8 cellular contexts compared by ENCODE assay signal in genomic region chr17:60525347-60525623, GRCh38.
DNase-seq lines count a peak whose midpoint lies in the region; ATAC-seq and TF ChIP-seq lines count a peak whose summit lies in the region.

No MANE protein-coding gene starts in this region.

- H3F3A ChIP-seq in OCI-LY1 (ENCODE audit: insufficient read depth, low read length): no peaks in the 10 kb centered on the region

- peak overlapping the region; percentile 99 for H3K4me2 ChIP-seq in OCI-LY1 (ENCODE audit: low read length)

- no peaks in the 10 kb centered on the region for H4K20me1 ChIP-seq in OCI-LY1 (ENCODE audit: insufficient read depth, low read length)

- peaks cover 52% of the 10 kb centered on the region for H3K79me2 ChIP-seq in OCI-LY1 (ENCODE audit: insufficient read depth, low read length)

- H3K27ac ChIP-seq in OCI-LY1 (ENCODE audit: low read depth, low read length, poor library complexity, severe bottlenecking) (peak overlapping the region; percentile 58), muscle layer of duodenum (ENCODE audit: low read length) (peak overlapping the region; percentile 99)

- H3K27me3 Mint-ChIP-seq in effector memory CD8-positive, alpha-beta T cell: no peaks in the 10 kb centered on the region

- ATAC-seq in effector memory CD8-positive, alpha-beta T cell (replicated peaks): no peak
- ATAC-seq in GM19023 (IDR thresholded peaks at IDR 0.05; ENCODE audit: unreplicated experiment) (no peak), HG02588 (IDR thresholded peaks at IDR 0.05; ENCODE audit: unreplicated experiment) (no peak)

- no peak overlapping the region; the same call in 1 of the 2 replicates for H2AFZ ChIP-seq in OCI-LY1 (ENCODE audit: low read length)

- no peak for TF ChIP-seq CTCF in OCI-LY1 (IDR thresholded peaks at IDR 0.05; ENCODE audit: low read length)

- H3K36me3 ChIP-seq in OCI-LY1 (ENCODE audit: insufficient read depth, low read length): peaks cover 10% of the 10 kb centered on the region
- peaks cover 0 to 8% of the 10 kb centered on the region in 2 donors for H3K36me3 ChIP-seq in muscle layer of duodenum (ENCODE audit: control insufficient read depth in 1 of 2, insufficient read depth in 2 of 2, low read length in 2 of 2)

- peaks cover 15% of the 10 kb centered on the region for H3K36me3 Mint-ChIP-seq in effector memory CD8-positive, alpha-beta T cell (ENCODE audit: insufficient read depth)

- H3K27me3 ChIP-seq in OCI-LY1 (ENCODE audit: insufficient read depth, low read length) (no peaks in the 10 kb centered on the region), muscle layer of duodenum (ENCODE audit: low read depth, low read length) (no peaks in the 10 kb centered on the region)

- H3K9me3 Mint-ChIP-seq in effector memory CD8-positive, alpha-beta T cell: no peaks in the 10 kb centered on the region

- H3K4me3 Mint-ChIP-seq in effector memory CD8-positive, alpha-beta T cell: peak overlapping the region; percentile 88 to 96

- H3K9ac ChIP-seq in OCI-LY1 (ENCODE audit: low read length): peak overlapping the region; percentile 99

- H3K4me1 ChIP-seq in OCI-LY1 (ENCODE audit: insufficient read depth, low read length, severe bottlenecking) (peaks cover 24% of the 10 kb centered on the region), muscle layer of duodenum (ENCODE audit: control insufficient read depth in 1 of 2, insufficient read depth in 2 of 2, low read length in 2 of 2) (peaks cover 0 to 23% of the 10 kb centered on the region in 2 donors)

- H3K4me1 Mint-ChIP-seq in effector memory CD8-positive, alpha-beta T cell (ENCODE audit: low read depth in 2 of 2): peaks cover 28 to 52% of the 10 kb centered on the region in 2 donors

- H3K9me3 ChIP-seq in OCI-LY1 (ENCODE audit: low read length) (no peaks in the 10 kb centered on the region), muscle layer of duodenum (ENCODE audit: control insufficient read depth in 1 of 2, low read length in 2 of 2) (no peaks in the 10 kb centered on the region)

- DNase-seq in DMS53 (lab: John Stamatoyannopoulos, UW): peak; percentile 38
- DNase-seq in DMS53 treated with DMSO at 0.1 percent for 48 hours (lab: John Stamatoyannopoulos, UW; ENCODE audit: unreplicated experiment): no peak
- DNase-seq in effector memory CD8-positive, alpha-beta T cell: no peak
- DNase-seq in NCI-H526 treated with DMSO at 0.1 percent for 48 hours (lab: John Stamatoyannopoulos, UW): no peak

- H3K9me2 ChIP-seq in OCI-LY1 (ENCODE audit: low read depth, low read length): no peaks in the 10 kb centered on the region

- H3K4me3 ChIP-seq in OCI-LY1 (ENCODE audit: low read depth, low read length, poor library complexity, severe bottlenecking) (peak overlapping the region; percentile 99), muscle layer of duodenum (ENCODE audit: low read depth in 1 of 2, low read length in 2 of 2) (peak overlapping the region; percentile 93 to 98)

- peak overlapping the region; percentile 99 for H3K27ac Mint-ChIP-seq in effector memory CD8-positive, alpha-beta T cell
